Comparison of ENCODE assay signal across 31 cellular contexts in the genomic region with DNA sequence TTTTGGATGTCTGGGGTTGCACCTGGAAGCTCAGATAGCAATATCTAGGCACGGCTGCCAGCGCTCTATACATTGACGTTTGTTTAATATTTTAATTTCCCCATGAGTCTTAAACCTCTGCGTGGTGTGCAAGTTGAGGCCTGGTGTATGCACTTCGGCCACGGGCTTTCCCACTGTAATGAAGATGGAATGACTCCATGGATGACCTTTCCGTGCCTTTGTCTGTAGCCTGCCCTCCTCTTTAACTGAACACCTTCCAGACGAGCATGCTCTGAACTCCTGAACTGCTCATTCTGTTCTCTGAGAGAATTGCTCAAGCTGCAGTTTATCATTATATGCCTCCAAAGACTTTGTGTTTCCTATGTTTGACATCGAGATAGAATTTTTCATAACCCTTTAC.
"Had no signal": no experiment of that assay in that cellular context is flagged by ENCODE, and none has a peak within 500 bp of the region (broad histone marks: within the 10 kb centered on the region; RNA-seq: fewer than 3 reads in every experiment).

No MANE protein-coding gene starts in this region.

- H3K9me3 Mint-ChIP-seq: natural killer cell; nephron; neural crest cell; stimulated activated effector memory CD8-positive, alpha-beta T cell treated with anti-CD3 and anti-CD28 coated beads, Interleukin-12 subunit alpha, Interleukin-12 subunit beta, amount 100 ng/mL, for 72 hours; type B pancreatic cell had no signal

- H3K27me3 Mint-ChIP-seq: naive thymus-derived CD4-positive, alpha-beta T cell; progenitor cell of endocrine pancreas; stimulated activated naive CD8-positive, alpha-beta T cell treated with anti-CD3 and anti-CD28 coated beads, Interleukin-15, amount 100 ng/mL, for 72 hours; type B pancreatic cell had no signal

- H3K27me3 ChIP-seq: neutrophil, ovary, right lobe of liver, sigmoid colon, suprapubic skin, testis, tibial artery, transverse colon, upper lobe of right lung, uterus had no signal

- H3K36me3 Mint-ChIP-seq: natural killer cell; stimulated activated effector memory CD8-positive, alpha-beta T cell treated with anti-CD3 and anti-CD28 coated beads, Interleukin-12 subunit alpha, Interleukin-12 subunit beta, amount 100 ng/mL, for 72 hours; type B pancreatic cell had no signal

- H3K27ac ChIP-seq: neutrophil, ovary, parathyroid adenoma, psoas muscle, right lobe of liver, sigmoid colon, suprapubic skin, testis, tibial artery, transverse colon, upper lobe of right lung, uterus had no signal

- ATAC-seq: naive thymus-derived CD4-positive, alpha-beta T cell; natural killer cell; psoas muscle; right cardiac atrium; right lobe of liver; stimulated activated effector memory CD8-positive, alpha-beta T cell treated with anti-CD3 and anti-CD28 coated beads, Interleukin-12 subunit alpha, Interleukin-12 subunit beta, amount 100 ng/mL, for 72 hours; stimulated activated naive CD8-positive, alpha-beta T cell treated with anti-CD3 and anti-CD28 coated beads, Interleukin-15, amount 100 ng/mL, for 72 hours; stimulated activated naive CD8-positive, alpha-beta T cell treated with anti-CD3 and anti-CD28 coated beads, Interleukin-15, Interleukin-2, amounts not matched to agents 100 U/mL and 50 U/mL, for 24 hours; upper lobe of right lung had no signal

- H3K4me3 ChIP-seq: ovary, psoas muscle, right lobe of liver, sigmoid colon, suprapubic skin, testis, tibial artery, transverse colon, upper lobe of right lung, uterus had no signal

- DNase-seq: naive thymus-derived CD4-positive, alpha-beta T cell; natural killer cell; nucleus accumbens; ovary; posterior cingulate gyrus; psoas muscle; right cardiac atrium; right lobe of liver; sigmoid colon; small intestine; stimulated activated CD4-positive, alpha-beta T cell treated with anti-CD3 and anti-CD28 coated beads, Interleukin-15, amount 100 ng/mL, for 24 hours; stimulated activated CD4-positive, alpha-beta T cell treated with anti-CD3 and anti-CD28 coated beads, Interleukin-2, amount 100 ng/mL, for 24 hours; stimulated activated CD4-positive, alpha-beta T cell treated with anti-CD3 and anti-CD28 coated beads, Interleukin-2, amount 100 ng/mL, for 48 hours; stimulated activated CD4-positive, alpha-beta T cell treated with anti-CD3 and anti-CD28 coated beads, Interleukin-4, amount 100 ng/mL, for 24 hours; stimulated activated naive CD4-positive, alpha-beta T cell; stimulated activated naive CD8-positive, alpha-beta T cell treated with anti-CD3 and anti-CD28 coated beads, Interleukin-15, amount 100 ng/mL, for 72 hours; stimulated activated naive CD8-positive, alpha-beta T cell treated with anti-CD3 and anti-CD28 coated beads, Interleukin-15, Interleukin-2, amounts not matched to agents 100 U/mL and 50 U/mL, for 24 hours; substantia nigra; testis; tibial artery; transverse colon; upper lobe of right lung; uterus had no signal

- H3K4me3 Mint-ChIP-seq: naive thymus-derived CD4-positive, alpha-beta T cell; natural killer cell; nephron; neural crest cell; stimulated activated effector memory CD8-positive, alpha-beta T cell treated with anti-CD3 and anti-CD28 coated beads, Interleukin-12 subunit alpha, Interleukin-12 subunit beta, amount 100 ng/mL, for 72 hours; stimulated activated naive CD8-positive, alpha-beta T cell treated with anti-CD3 and anti-CD28 coated beads, Interleukin-15, amount 100 ng/mL, for 72 hours; type B pancreatic cell had no signal

- H3K4me1 ChIP-seq: parathyroid adenoma, psoas muscle, sigmoid colon, testis, tibial artery, transverse colon, upper lobe of right lung, uterus had no signal

- H3K9me3 ChIP-seq: neutrophil, ovary, psoas muscle, right lobe of liver, sigmoid colon, suprapubic skin, testis, tibial artery, transverse colon, upper lobe of right lung, uterus had no signal

- H3K4me1 Mint-ChIP-seq: naive thymus-derived CD4-positive, alpha-beta T cell; natural killer cell; neural crest cell; stimulated activated effector memory CD8-positive, alpha-beta T cell treated with anti-CD3 and anti-CD28 coated beads, Interleukin-12 subunit alpha, Interleukin-12 subunit beta, amount 100 ng/mL, for 72 hours; stimulated activated naive CD8-positive, alpha-beta T cell treated with anti-CD3 and anti-CD28 coated beads, Interleukin-15, amount 100 ng/mL, for 72 hours had no signal

- H3K36me3 ChIP-seq: neutrophil, ovary, right lobe of liver, sigmoid colon, suprapubic skin, tibial artery, transverse colon, upper lobe of right lung, uterus had no signal

- H3K27ac Mint-ChIP-seq: naive thymus-derived CD4-positive, alpha-beta T cell; natural killer cell; stimulated activated effector memory CD8-positive, alpha-beta T cell treated with anti-CD3 and anti-CD28 coated beads, Interleukin-12 subunit alpha, Interleukin-12 subunit beta, amount 100 ng/mL, for 72 hours; stimulated activated naive CD8-positive, alpha-beta T cell treated with anti-CD3 and anti-CD28 coated beads, Interleukin-15, amount 100 ng/mL, for 72 hours; type B pancreatic cell had no signal
